20 cellular contexts compared by ENCODE assay signal in genomic region chr6:145315982-145316600, GRCh38.
"Had no signal": no experiment of that assay in that cellular context is flagged by ENCODE, and none has a peak within 500 bp of the region (broad histone marks: within the 10 kb centered on the region; RNA-seq: fewer than 3 reads in every experiment).

No MANE protein-coding gene starts in this region.

- ATAC-seq: activated naive CD8-positive, alpha-beta T cell treated with anti-CD3 and anti-CD28 coated beads, Interleukin-2, amount 50 U/mL, for 24 hours; activated T-helper 17 cell treated with anti-CD3 and anti-CD28 coated beads, Interleukin-2, amount 50 U/mL, for 72 hours; gastroesophageal sphincter; heart right ventricle; mucosa of descending colon; naive thymus-derived CD8-positive, alpha-beta T cell had no signal

- H3K4me3 ChIP-seq: ascending aorta, gastroesophageal sphincter, heart right ventricle, mucosa of descending colon, right atrium auricular region, skin epidermis, tibial nerve had no signal

- H3K9me3 ChIP-seq: ascending aorta, gastroesophageal sphincter, mucosa of descending colon had no signal

- H3K27me3 ChIP-seq: ascending aorta, gastroesophageal sphincter, heart right ventricle, right atrium auricular region, tibial nerve had no signal

- H3K27ac ChIP-seq: ascending aorta, gastroesophageal sphincter, heart right ventricle, right atrium auricular region, skin epidermis, tibial nerve had no signal

- DNase-seq: activated CD4-positive, alpha-beta T cell treated with anti-CD3 and anti-CD28 coated beads, Interleukin-2, amount 50 U/mL, for 4 hours; activated CD4-positive, CD25-positive, alpha-beta regulatory T cell treated with anti-CD3 and anti-CD28 coated beads, Interleukin-2, amount 50 U/mL, for 72 hours; activated naive CD4-positive, alpha-beta T cell treated with anti-CD3 and anti-CD28 coated beads for 36 hours; activated naive CD8-positive, alpha-beta T cell treated with anti-CD3 and anti-CD28 coated beads, Interleukin-2, amount 50 U/mL, for 24 hours; activated T-cell treated with anti-CD3 and anti-CD28 coated beads for 4 hours; heart right ventricle; mucosa of descending colon; naive thymus-derived CD8-positive, alpha-beta T cell; posterior cingulate gyrus; stimulated activated CD4-positive, alpha-beta T cell treated with anti-CD3 and anti-CD28 coated beads, Interleukin-4, amount 100 ng/mL, for 4 hours; stimulated activated CD8-positive, alpha-beta memory T cell treated with anti-CD3 and anti-CD28 coated beads, Interleukin-4, amount 100 ng/mL, for 48 hours; stimulated activated naive CD4-positive, alpha-beta T cell treated with Interleukin-2 at 50 U/mL for 16 hours; substantia nigra had no signal

- FAIRE-seq: islet of Langerhans had no signal

- H3K36me3 ChIP-seq: ascending aorta, gastroesophageal sphincter, heart right ventricle, right atrium auricular region, tibial nerve had no signal
